ENCODE assay signal across 27 cellular contexts in genomic region chr16:52450906-52451305, GRCh38.
"Had no signal": no experiment of that assay in that cellular context is flagged by ENCODE, and none has a peak within 500 bp of the region (broad histone marks: within the 10 kb centered on the region; RNA-seq: fewer than 3 reads in every experiment).

No MANE protein-coding gene starts in this region.

- H3K36me3 ChIP-seq: gastroesophageal sphincter, lower lobe of right lung, ovary, suprapubic skin, transverse colon, upper lobe of right lung, uterus had no signal

- FAIRE-seq: endometrium, keratinocyte, small intestine had no signal

- H3K27ac ChIP-seq: gastroesophageal sphincter, lower lobe of right lung, ovary, psoas muscle, suprapubic skin, upper lobe of right lung, uterus had no signal

- H3K4me3 ChIP-seq: gastroesophageal sphincter, lower lobe of right lung, ovary, psoas muscle, suprapubic skin, transverse colon, upper lobe of right lung, uterus had no signal

- H3K9me3 ChIP-seq: gastroesophageal sphincter, lower lobe of right lung, ovary, psoas muscle, suprapubic skin, transverse colon, upper lobe of right lung, uterus had no signal

- H3K4me1 ChIP-seq: lower lobe of right lung, psoas muscle, suprapubic skin, upper lobe of right lung, uterus had no signal

- H3K27me3 ChIP-seq: gastroesophageal sphincter, ovary, suprapubic skin, transverse colon, upper lobe of right lung, uterus had no signal

- DNase-seq: cortex of kidney; effector memory CD8-positive, alpha-beta T cell; foreskin fibroblast; hypothalamus; immature natural killer cell; left ventricle myocardium superior; lower lobe of right lung; naive thymus-derived CD8-positive, alpha-beta T cell; nephron progenitor cell; nucleus accumbens; ovary; psoas muscle; right cardiac atrium; small intestine; stimulated activated CD4-positive, alpha-beta T cell treated with anti-CD3 and anti-CD28 coated beads, Interleukin-12 subunit alpha, Interleukin-12 subunit beta, amount 100 ng/mL, for 4 hours; stimulated activated CD4-positive, alpha-beta T cell treated with anti-CD3 and anti-CD28 coated beads, Interleukin-1b, Interleukin-23, amount 100 ng/mL, for 48 hours; stimulated activated CD4-positive, alpha-beta T cell treated with anti-CD3 and anti-CD28 coated beads, Interleukin-4, amount 100 ng/mL, for 1 hour; stimulated activated CD8-positive, alpha-beta memory T cell treated with anti-CD3 and anti-CD28 coated beads, Interleukin-4, amount 100 ng/mL, for 48 hours; stimulated activated naive CD4-positive, alpha-beta T cell; stimulated activated naive CD8-positive, alpha-beta T cell treated with anti-CD3 and anti-CD28 coated beads, Interleukin-15, amount 100 ng/mL, for 72 hours; transverse colon; upper lobe of right lung; uterus had no signal

- ATAC-seq: effector memory CD8-positive, alpha-beta T cell; gastroesophageal sphincter; left ventricle myocardium superior; lower lobe of right lung; naive thymus-derived CD8-positive, alpha-beta T cell; psoas muscle; right cardiac atrium; stimulated activated naive CD8-positive, alpha-beta T cell treated with anti-CD3 and anti-CD28 coated beads, Interleukin-15, amount 100 ng/mL, for 72 hours; upper lobe of right lung had no signal
